36 cellular contexts compared by ENCODE assay signal in genomic region chr5:73735032-73735734, GRCh38.
DNase-seq lines count a peak whose midpoint lies in the region; ATAC-seq and TF ChIP-seq lines count a peak whose summit lies in the region.
"Had no signal": no experiment of that assay in that cellular context is flagged by ENCODE, and none has a peak within 500 bp of the region (broad histone marks: within the 10 kb centered on the region; RNA-seq: fewer than 3 reads in every experiment).

No MANE protein-coding gene starts in this region.

- no peaks in the 10 kb centered on the region for H3K9me3 ChIP-seq in heart right ventricle
- H3K9me3 ChIP-seq: esophagus muscularis mucosa had no signal

- H3K27me3 ChIP-seq in heart right ventricle = no peaks in the 10 kb centered on the region
- H3K27me3 ChIP-seq: esophagus muscularis mucosa had no signal

- intact Hi-C loops in Right ventricle myocardium inferior (cut with DNase I) = no loop called here
- intact Hi-C loops in cardiac septum (cut with DNase I) = no loop called here
- intact Hi-C loops in heart right ventricle (cut with DNase I) = no loop called here

- no peaks in the 10 kb centered on the region for H3K36me3 Mint-ChIP-seq in activated naive CD8-positive, alpha-beta T cell treated with anti-CD3 and anti-CD28 coated beads, Interleukin-2, amount 50 U/mL, for 24 hours (ENCODE audit: low read depth)
- peaks cover 3% of the 10 kb centered on the region for H3K36me3 Mint-ChIP-seq in glutamatergic neuron (ENCODE audit: unreplicated experiment)
- H3K36me3 Mint-ChIP-seq: activated CD4-positive, alpha-beta memory T cell treated with anti-CD3 and anti-CD28 coated beads for 36 hours; CD8-positive, alpha-beta T cell; memory B cell had no signal

- H3K4me1 ChIP-seq in heart right ventricle = peaks cover 0 to 15% (median 0%) of the 10 kb centered on the region in 9 donors
- H3K4me1 ChIP-seq: parathyroid adenoma had no signal

- DNase-seq in Right ventricle myocardium inferior (ENCODE audit: missing footprints) (no peak), cardiac septum (ENCODE audit: low spot score) (no peak), astrocyte of the spinal cord (ENCODE audit: low read depth, low spot score) (peak; percentile 56), heart right ventricle (no peak), smooth muscle cell of the brain vasculature (ENCODE audit: low read depth, low spot score) (peak; percentile 52), glutamatergic neuron (no peak)
- DNase-seq in activated naive CD8-positive, alpha-beta T cell treated with anti-CD3 and anti-CD28 coated beads, Interleukin-2, amount 50 U/mL, for 24 hours = no peak
- DNase-seq: activated CD4-positive, alpha-beta memory T cell treated with anti-CD3 and anti-CD28 coated beads for 36 hours; activated CD4-positive, alpha-beta T cell treated with anti-CD3 and anti-CD28 coated beads for 1 hour; activated naive CD4-positive, alpha-beta T cell; amniotic stem cell; CD8-positive, alpha-beta T cell; dermis blood vessel endothelial cell; DMS 273 treated with DMSO at 0.1 percent for 48 hours; EL; endodermal cell; foreskin melanocyte; hypothalamus; immature natural killer cell; MM.1S; NCI-H2029; NCI-H524 treated with DMSO at 0.1 percent for 48 hours; NK-92 treated with Interleukin-12 subunit alpha and Interleukin-12 subunit beta, amount 100 ng/mL, for 24 hours; retina; stimulated activated CD4-positive, alpha-beta T cell treated with anti-CD3 and anti-CD28 coated beads, Interleukin-1b, Interleukin-23, amount 100 ng/mL, for 48 hours; stimulated activated naive CD8-positive, alpha-beta T cell treated with anti-CD3 and anti-CD28 coated beads, Interleukin-15, Interleukin-2, amounts not matched to agents 100 U/mL and 50 U/mL, for 24 hours; T-helper 2 cell had no signal

- no peak overlapping the region for H3K4me3 Mint-ChIP-seq in activated naive CD8-positive, alpha-beta T cell treated with anti-CD3 and anti-CD28 coated beads, Interleukin-2, amount 50 U/mL, for 24 hours
- H3K4me3 Mint-ChIP-seq in glutamatergic neuron (ENCODE audit: unreplicated experiment) = no peak overlapping the region
- H3K4me3 Mint-ChIP-seq: activated CD4-positive, alpha-beta memory T cell treated with anti-CD3 and anti-CD28 coated beads for 36 hours; CD8-positive, alpha-beta T cell; endodermal cell; immature natural killer cell; memory B cell; neural crest cell had no signal

- TF ChIP-seq CTCF in astrocyte of the spinal cord (IDR thresholded peaks at IDR 0.05; ENCODE audit: low read depth, low read length) (no peak), heart right ventricle (IDR thresholded peaks at IDR 0.05) (no peak), glutamatergic neuron (IDR thresholded peaks at IDR 0.05; ENCODE audit: partially characterized antibody, unreplicated experiment) (no peak)

- H3K36me3 ChIP-seq in heart right ventricle = no peaks in the 10 kb centered on the region
- H3K36me3 ChIP-seq: esophagus muscularis mucosa had no signal

- peaks cover 2% of the 10 kb centered on the region for H3K27me3 Mint-ChIP-seq in activated naive CD8-positive, alpha-beta T cell treated with anti-CD3 and anti-CD28 coated beads, Interleukin-2, amount 50 U/mL, for 24 hours
- peaks cover 4% of the 10 kb centered on the region for H3K27me3 Mint-ChIP-seq in glutamatergic neuron (ENCODE audit: unreplicated experiment)

- no peaks in the 10 kb centered on the region for H3K4me1 Mint-ChIP-seq in activated naive CD8-positive, alpha-beta T cell treated with anti-CD3 and anti-CD28 coated beads, Interleukin-2, amount 50 U/mL, for 24 hours
- H3K4me1 Mint-ChIP-seq in glutamatergic neuron (ENCODE audit: low read depth, unreplicated experiment) = no peaks in the 10 kb centered on the region
- H3K4me1 Mint-ChIP-seq: immature natural killer cell, memory B cell, neural crest cell had no signal

- no peaks in the 10 kb centered on the region for H3K9me3 Mint-ChIP-seq in activated naive CD8-positive, alpha-beta T cell treated with anti-CD3 and anti-CD28 coated beads, Interleukin-2, amount 50 U/mL, for 24 hours
- no peaks in the 10 kb centered on the region for H3K9me3 Mint-ChIP-seq in glutamatergic neuron (ENCODE audit: unreplicated experiment)
- H3K9me3 Mint-ChIP-seq: activated CD4-positive, alpha-beta memory T cell treated with anti-CD3 and anti-CD28 coated beads for 36 hours; CD8-positive, alpha-beta T cell; endodermal cell had no signal

- H3K4me3 ChIP-seq in astrocyte of the spinal cord (ENCODE audit: low read depth, low read length) (no peak overlapping the region), heart right ventricle (no peak overlapping the region)
- H3K4me3 ChIP-seq: esophagus muscularis mucosa, smooth muscle cell had no signal

- H3K27ac Mint-ChIP-seq in activated naive CD8-positive, alpha-beta T cell treated with anti-CD3 and anti-CD28 coated beads, Interleukin-2, amount 50 U/mL, for 24 hours = no peak overlapping the region
- H3K27ac Mint-ChIP-seq in glutamatergic neuron (ENCODE audit: unreplicated experiment) = no peak overlapping the region
- H3K27ac Mint-ChIP-seq: activated CD4-positive, alpha-beta memory T cell treated with anti-CD3 and anti-CD28 coated beads for 36 hours; CD8-positive, alpha-beta T cell; endodermal cell; immature natural killer cell; memory B cell had no signal

- WGBS in heart right ventricle, 2 donors = 56 to 80% methylated on average over 4 of the region's 4 CpGs

- ATAC-seq in Right ventricle myocardium inferior (peak; percentile 46), heart right ventricle (peak in 6 of 8 donors; percentile 37 to 81 (median 56)), GM18870 (IDR thresholded peaks at IDR 0.05; ENCODE audit: unreplicated experiment) (no peak)
- ATAC-seq in activated naive CD8-positive, alpha-beta T cell treated with anti-CD3 and anti-CD28 coated beads, Interleukin-2, amount 50 U/mL, for 24 hours = no peak
- ATAC-seq: CD8-positive, alpha-beta T cell; stimulated activated naive CD8-positive, alpha-beta T cell treated with anti-CD3 and anti-CD28 coated beads, Interleukin-15, Interleukin-2, amounts not matched to agents 100 U/mL and 50 U/mL, for 24 hours had no signal

- H3K27ac ChIP-seq in heart right ventricle = no peak overlapping the region
- H3K27ac ChIP-seq: 22Rv1, esophagus muscularis mucosa, HL-60, KMS-11, parathyroid adenoma had no signal

- in situ Hi-C loops in astrocyte of the spinal cord (cut with HindIII; ENCODE audit: low sequenced_read_pairs) = no loop called here

Comparison
In these comparisons a context has a peak if more than half of its experiments do, and no peak if none do; other contexts are left out.
1. ATAC-seq: peak in Right ventricle myocardium inferior (single experiment) and heart right ventricle (6 of 8); none in activated naive CD8-positive, alpha-beta T cell treated with anti-CD3 and anti-CD28 coated beads, Interleukin-2, amount 50 U/mL, for 24 hours (single experiment) and GM18870 (single experiment).
2. DNase-seq: peak in astrocyte of the spinal cord (single experiment) and smooth muscle cell of the brain vasculature (single experiment); none in Right ventricle myocardium inferior (single experiment), cardiac septum (single experiment), heart right ventricle (0 of 2), activated naive CD8-positive, alpha-beta T cell treated with anti-CD3 and anti-CD28 coated beads, Interleukin-2, amount 50 U/mL, for 24 hours (single experiment) and glutamatergic neuron (single experiment).